ENCODE assay signal across 20 cellular contexts in the genomic region with DNA sequence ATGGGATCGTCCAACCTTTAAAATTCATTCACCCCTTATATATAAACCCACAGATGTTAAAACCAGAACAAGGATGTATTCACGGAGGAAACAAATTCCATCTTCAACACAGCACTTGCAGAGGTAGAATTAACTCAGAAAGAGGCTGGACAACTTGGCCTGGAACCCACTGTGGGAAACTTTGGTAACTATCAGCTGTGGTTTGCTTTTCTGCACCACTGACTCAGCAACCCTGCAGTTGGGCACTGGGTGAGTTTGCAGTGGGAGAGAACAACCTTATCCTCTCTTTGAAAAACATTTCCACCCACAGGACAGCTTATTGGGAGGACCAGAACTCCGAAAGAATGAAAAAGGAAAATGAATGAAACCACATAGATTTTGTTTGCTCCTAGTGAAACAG.
DNase-seq lines count a peak whose midpoint lies in the region; ATAC-seq and TF ChIP-seq lines count a peak whose summit lies in the region.
"Had no signal": no experiment of that assay in that cellular context is flagged by ENCODE, and none has a peak within 500 bp of the region (broad histone marks: within the 10 kb centered on the region; RNA-seq: fewer than 3 reads in every experiment).

No MANE protein-coding gene starts in this region.

- no peak overlapping the region for H3K27ac ChIP-seq in ACC112 (ENCODE audit: low read depth, low read length)
- H3K27ac ChIP-seq: colonic mucosa, HL-60, right lobe of liver, vagina had no signal

- no peaks in the 10 kb centered on the region for H3K36me3 ChIP-seq in ACC112 (ENCODE audit: insufficient read depth, low read length)
- H3K36me3 ChIP-seq: colonic mucosa, right lobe of liver, vagina had no signal

- H3K4me3 ChIP-seq in ACC112 (ENCODE audit: low read depth, low read length) = no peak overlapping the region
- no peak overlapping the region for H3K4me3 ChIP-seq in astrocyte of the spinal cord (ENCODE audit: low read depth, low read length)
- H3K4me3 ChIP-seq: colonic mucosa, right lobe of liver, vagina had no signal

- peaks cover 21% of the 10 kb centered on the region for H3K4me1 ChIP-seq in ACC112 (ENCODE audit: control insufficient read depth, insufficient read depth, low read length, unreplicated experiment)
- H3K4me1 ChIP-seq: colonic mucosa, right lobe of liver had no signal

- H3K27me3 ChIP-seq in ACC112 (ENCODE audit: insufficient read depth, low read length) = no peaks in the 10 kb centered on the region
- H3K27me3 ChIP-seq: colonic mucosa, right lobe of liver, vagina had no signal

- ATAC-seq in HG03342 (IDR thresholded peaks at IDR 0.05; ENCODE audit: unreplicated experiment) (no peak), HG02938 (IDR thresholded peaks at IDR 0.05; ENCODE audit: unreplicated experiment) (no peak), GM18517 (IDR thresholded peaks at IDR 0.05; ENCODE audit: unreplicated experiment) (no peak)
- ATAC-seq: left ventricle myocardium superior; natural killer cell treated with Interleukin-12 subunit alpha and Interleukin-12 subunit beta and Interleukin-15 and Interleukin-18, amount 100 ng/mL, for 72 hours; right lobe of liver; T-cell had no signal

- H3K79me2 ChIP-seq in ACC112 (ENCODE audit: control insufficient read depth, insufficient read depth, low read length, unreplicated experiment) = no peaks in the 10 kb centered on the region

- in situ Hi-C loops in astrocyte of the spinal cord (cut with HindIII; ENCODE audit: low sequenced_read_pairs) = no loop called here

- no peak for TF ChIP-seq CTCF in astrocyte of the spinal cord (IDR thresholded peaks at IDR 0.05; ENCODE audit: low read depth, low read length)

- peak overlapping the region; percentile 21 for H2AFZ ChIP-seq in ACC112 (ENCODE audit: low read length, unreplicated experiment)

- DNase-seq in HK-2 (ENCODE audit: unreplicated experiment) (peak; percentile 25), astrocyte of the spinal cord (ENCODE audit: low read depth, low spot score) (peak; percentile 79), kidney tubule cell (ENCODE audit: low spot score) (peak; percentile 44), NCI-H345 treated with DMSO at 0.1 percent for 48 hours (lab: John Stamatoyannopoulos, UW; ENCODE audit: unreplicated experiment) (no peak)
- DNase-seq: colonic mucosa; hypothalamus; Kasumi-1; left ventricle myocardium superior; NCI-H187; NCI-H526; right lobe of liver; stimulated activated CD4-positive, alpha-beta T cell treated with anti-CD3 and anti-CD28 coated beads, Interleukin-4, amount 100 ng/mL, for 24 hours; T-cell had no signal
